In the genomic region with DNA sequence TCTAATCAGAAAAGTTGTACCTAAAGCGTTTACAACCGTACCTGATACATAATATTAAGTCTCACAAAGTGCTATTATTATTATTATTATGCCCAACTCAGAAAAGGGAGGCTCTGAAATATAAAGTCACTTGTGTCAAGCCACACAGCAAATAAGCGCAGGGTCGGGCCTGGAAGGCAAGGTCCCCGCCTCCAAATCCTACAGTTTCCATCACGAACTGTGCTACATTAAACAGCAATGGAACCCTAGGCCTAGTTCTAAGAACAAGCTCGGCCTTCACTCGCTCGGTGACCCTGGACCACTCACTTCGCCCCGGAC, we compare ENCODE assay signal across 8 cellular contexts. TPM values are rescaled to one million over a fixed set of nuclear protein-coding genes. Genes with fewer than 3 reads are reported as not detected.
DNase-seq lines count a peak whose midpoint lies in the region; ATAC-seq, FAIRE-seq and TF ChIP-seq lines count a peak whose summit lies in the region.

No MANE protein-coding gene starts in this region.

- no peak for DNase-seq in stimulated activated naive CD8-positive, alpha-beta T cell treated with anti-CD3 and anti-CD28 coated beads, Interleukin-15, Interleukin-2, amounts not matched to agents 100 U/mL and 50 U/mL, for 24 hours
- DNase-seq in activated naive CD8-positive, alpha-beta T cell treated with anti-CD3 and anti-CD28 coated beads, Interleukin-2, amount 50 U/mL, for 24 hours: no peak
- no peak for DNase-seq in lower leg skin (ENCODE audit: low spot score in 2 of 2)
- DNase-seq in urothelium cell line (ENCODE audit: low spot score): peak; percentile 11
- no peak for DNase-seq in NCI-H446 treated with DMSO at 0.1 percent for 48 hours (lab: John Stamatoyannopoulos, UW)
- no peak for DNase-seq in anterior cingulate cortex (lab: John Stamatoyannopoulos, UW)
- no peak for DNase-seq in amniotic stem cell (lab: John Stamatoyannopoulos, UW)

- TF ChIP-seq CTCF in lower leg skin (IDR thresholded peaks at IDR 0.05): no peak

- peak overlapping the region; percentile 92 for H3K4me3 Mint-ChIP-seq in stimulated activated naive CD8-positive, alpha-beta T cell treated with anti-CD3 and anti-CD28 coated beads, Interleukin-15, Interleukin-2, amounts not matched to agents 100 ng/mL and 50 ng/mL, for 24 hours
- H3K4me3 Mint-ChIP-seq in activated naive CD8-positive, alpha-beta T cell treated with anti-CD3 and anti-CD28 coated beads, Interleukin-2, amount 50 U/mL, for 24 hours: peak overlapping the region; percentile 89

- H3K27ac Mint-ChIP-seq in stimulated activated naive CD8-positive, alpha-beta T cell treated with anti-CD3 and anti-CD28 coated beads, Interleukin-15, Interleukin-2, amounts not matched to agents 100 ng/mL and 50 ng/mL, for 24 hours: peak overlapping the region; percentile 93
- peak overlapping the region; percentile 91 for H3K27ac Mint-ChIP-seq in activated naive CD8-positive, alpha-beta T cell treated with anti-CD3 and anti-CD28 coated beads, Interleukin-2, amount 50 U/mL, for 24 hours

- no peaks in the 10 kb centered on the region for H3K9me3 Mint-ChIP-seq in stimulated activated naive CD8-positive, alpha-beta T cell treated with anti-CD3 and anti-CD28 coated beads, Interleukin-15, Interleukin-2, amounts not matched to agents 100 ng/mL and 50 ng/mL, for 24 hours
- no peaks in the 10 kb centered on the region for H3K9me3 Mint-ChIP-seq in activated naive CD8-positive, alpha-beta T cell treated with anti-CD3 and anti-CD28 coated beads, Interleukin-2, amount 50 U/mL, for 24 hours

- H3K27me3 Mint-ChIP-seq in stimulated activated naive CD8-positive, alpha-beta T cell treated with anti-CD3 and anti-CD28 coated beads, Interleukin-15, Interleukin-2, amounts not matched to agents 100 ng/mL and 50 ng/mL, for 24 hours: no peaks in the 10 kb centered on the region
- no peaks in the 10 kb centered on the region for H3K27me3 Mint-ChIP-seq in activated naive CD8-positive, alpha-beta T cell treated with anti-CD3 and anti-CD28 coated beads, Interleukin-2, amount 50 U/mL, for 24 hours

- ATAC-seq in stimulated activated naive CD8-positive, alpha-beta T cell treated with anti-CD3 and anti-CD28 coated beads, Interleukin-15, Interleukin-2, amounts not matched to agents 100 U/mL and 50 U/mL, for 24 hours: no peak
- no peak for ATAC-seq in activated naive CD8-positive, alpha-beta T cell treated with anti-CD3 and anti-CD28 coated beads, Interleukin-2, amount 50 U/mL, for 24 hours

- H3K4me3 ChIP-seq in lower leg skin (ENCODE audit: low read depth, poor library complexity, severe bottlenecking): peak overlapping the region; percentile 61

- peaks cover 23% of the 10 kb centered on the region for H3K4me1 Mint-ChIP-seq in stimulated activated naive CD8-positive, alpha-beta T cell treated with anti-CD3 and anti-CD28 coated beads, Interleukin-15, Interleukin-2, amounts not matched to agents 100 ng/mL and 50 ng/mL, for 24 hours (ENCODE audit: low read depth)
- peaks cover 22% of the 10 kb centered on the region for H3K4me1 Mint-ChIP-seq in activated naive CD8-positive, alpha-beta T cell treated with anti-CD3 and anti-CD28 coated beads, Interleukin-2, amount 50 U/mL, for 24 hours

- intact Hi-C loops in lower leg skin (cut with DNase I; ENCODE audit: low total_unique reads): no loop called here

- FAIRE-seq in urothelium cell line (lab: Jason Lieb, UNC): no peak

- peaks cover 4% of the 10 kb centered on the region for H3K36me3 Mint-ChIP-seq in stimulated activated naive CD8-positive, alpha-beta T cell treated with anti-CD3 and anti-CD28 coated beads, Interleukin-15, Interleukin-2, amounts not matched to agents 100 ng/mL and 50 ng/mL, for 24 hours (ENCODE audit: low read depth)
- no peaks in the 10 kb centered on the region for H3K36me3 Mint-ChIP-seq in activated naive CD8-positive, alpha-beta T cell treated with anti-CD3 and anti-CD28 coated beads, Interleukin-2, amount 50 U/mL, for 24 hours (ENCODE audit: low read depth)

- 2 to 3% methylated on average over 11 of the region's 11 CpGs for WGBS in lower leg skin, 2 donors

- TF ChIP-seq POLR2A in lower leg skin (IDR thresholded peaks at IDR 0.05): no peak

RNA-seq across cellular contexts. Expression of gene PARS2, which starts 0.6 kb away (rescaled TPM):
- total RNA-seq in lower leg skin: 1 to 10 TPM; 4.0 to 7.7 (median 5.1) TPM

RNA-seq across cellular contexts. Expression of gene TTC22, which starts 37.4 kb away (rescaled TPM):
- total RNA-seq in lower leg skin: 10 to 100 TPM; 49.1 to 76.6 (median 65.7) TPM

RNA-seq across cellular contexts. Expression of gene TTC4, which starts 48.1 kb away (rescaled TPM):
- 10 to 100 TPM; 15.7 to 21.2 (median 18.3) TPM for total RNA-seq in lower leg skin
